Comparison of ENCODE assay signal across 20 cellular contexts in genomic region chr5:23614422-23614821, GRCh38.
DNase-seq lines count a peak whose midpoint lies in the region; ATAC-seq, FAIRE-seq and TF ChIP-seq lines count a peak whose summit lies in the region.
"Had no signal": no experiment of that assay in that cellular context is flagged by ENCODE, and none has a peak within 500 bp of the region (broad histone marks: within the 10 kb centered on the region; RNA-seq: fewer than 3 reads in every experiment).

No MANE protein-coding gene starts in this region.

- no peaks in the 10 kb centered on the region for H3K79me2 ChIP-seq in SU-DHL-6 (ENCODE audit: insufficient read depth, low read length)

- WGBS in right lobe of liver (ENCODE audit: insufficient coverage, low coverage, low lambda C conversion rate, missing lambda C conversion rate) = 44% methylated on average over 1 of the region's 1 CpG
- WGBS in pancreas, 2 donors = 71 to 75% methylated on average over 1 of the region's 1 CpG

- no peak overlapping the region for H3K9ac ChIP-seq in SU-DHL-6 (ENCODE audit: low read length)

- no peak overlapping the region for H3K4me2 ChIP-seq in SU-DHL-6 (ENCODE audit: low read depth, low read length, poor library complexity, severe bottlenecking)
- H3K4me2 ChIP-seq: A549 had no signal

- DNase-seq in OCI-M1 (lab: John Stamatoyannopoulos, UW) = peak; percentile 2
- peak; percentile 25 for DNase-seq in epithelial cell of esophagus (ENCODE audit: low read depth)
- no peak for DNase-seq in right lobe of liver
- no peak for DNase-seq in pancreas
- no peak for DNase-seq in left cardiac atrium
- DNase-seq in activated naive CD4-positive, alpha-beta T cell treated with Interleukin-2 at 50 U/mL for 16 hours = no peak
- DNase-seq: BE2C; CD4-positive, alpha-beta memory T cell; COR-L47; DMS153; DMS79 treated with DMSO at 0.1 percent for 48 hours; EL; GOT3; H9 had no signal

- H3K4me3 ChIP-seq in SU-DHL-6 (ENCODE audit: insufficient read depth, low read length, poor library complexity, severe bottlenecking) (no peak overlapping the region), epithelial cell of esophagus (ENCODE audit: low read length) (no peak overlapping the region), right lobe of liver (no peak overlapping the region), pancreas (no peak overlapping the region)
- H3K4me3 ChIP-seq: A549 had no signal

- TF ChIP-seq CTCF in SU-DHL-6 (IDR thresholded peaks at IDR 0.05; ENCODE audit: insufficient read depth, low read length, poor library complexity, severe bottlenecking) = no peak
- no peak for TF ChIP-seq CTCF in epithelial cell of esophagus (IDR thresholded peaks at IDR 0.05; ENCODE audit: insufficient read depth, low read depth, low read length, missing control alignments)
- peak in 2 of 4 donors; percentile 25 to 31 for TF ChIP-seq CTCF in right lobe of liver (IDR thresholded peaks at IDR 0.05)
- no peak for TF ChIP-seq CTCF in pancreas (IDR thresholded peaks at IDR 0.05)

- H3K27me3 ChIP-seq in SU-DHL-6 (ENCODE audit: low read length) (no peaks in the 10 kb centered on the region), right lobe of liver (no peaks in the 10 kb centered on the region), pancreas (no peaks in the 10 kb centered on the region)
- H3K27me3 ChIP-seq: BE2C had no signal

- H3K9me3 ChIP-seq in SU-DHL-6 (ENCODE audit: insufficient read depth, low read length) = no peaks in the 10 kb centered on the region; the same call in 1 of the 2 replicates
- H3K9me3 ChIP-seq in right lobe of liver = no peaks in the 10 kb centered on the region
- H3K9me3 ChIP-seq in pancreas = no peaks in the 10 kb centered on the region
- H3K9me3 ChIP-seq: A549, BE2C had no signal

- no peaks in the 10 kb centered on the region for H3F3A ChIP-seq in SU-DHL-6 (ENCODE audit: insufficient read depth)

- H3K36me3 ChIP-seq in SU-DHL-6 (ENCODE audit: low read length) = no peaks in the 10 kb centered on the region
- no peaks in the 10 kb centered on the region for H3K36me3 ChIP-seq in right lobe of liver
- no peaks in the 10 kb centered on the region for H3K36me3 ChIP-seq in pancreas
- H3K36me3 ChIP-seq: BE2C had no signal

- TF ChIP-seq POLR2A in right lobe of liver (IDR thresholded peaks at IDR 0.05) = no peak

- H2AFZ ChIP-seq in SU-DHL-6 (ENCODE audit: low read depth, low read length, severe bottlenecking) = peak overlapping the region; percentile 20

- no peaks in the 10 kb centered on the region for H3K9me2 ChIP-seq in SU-DHL-6 (replicated peaks; ENCODE audit: insufficient read depth, low read length)

- H4K20me1 ChIP-seq in SU-DHL-6 (ENCODE audit: low read depth, low read length) = no peaks in the 10 kb centered on the region

- no peaks in the 10 kb centered on the region for H3K4me1 ChIP-seq in right lobe of liver
- H3K4me1 ChIP-seq in pancreas = no peaks in the 10 kb centered on the region
- H3K4me1 ChIP-seq: A549, BE2C had no signal

- intact Hi-C loops in right lobe of liver (cut with DNase I) = no loop called here
- intact Hi-C loops in pancreas (cut with DNase I) = no loop called here
- intact Hi-C loops in left cardiac atrium (cut with DNase I) = no loop called here

- peak; percentile 69 to 87 (median 79) for ATAC-seq in right lobe of liver
- no peak for ATAC-seq in pancreas
- no peak for ATAC-seq in left cardiac atrium
- ATAC-seq: A549 had no signal

- H3K27ac ChIP-seq in SU-DHL-6 (ENCODE audit: low read depth, low read length) = no peak overlapping the region
- no peak overlapping the region for H3K27ac ChIP-seq in right lobe of liver
- H3K27ac ChIP-seq in pancreas = no peak overlapping the region
- H3K27ac ChIP-seq: A549, C4-2B had no signal

- no peak for FAIRE-seq in pancreas (lab: Jason Lieb, UNC)
- FAIRE-seq: A549, D721Med, G401.6, GM12891 had no signal

Comparison
In these comparisons a context has a peak if more than half of its experiments do, and no peak if none do; other contexts are left out.
1. DNase-seq: peak in OCI-M1 (single experiment) and epithelial cell of esophagus (single experiment); none in right lobe of liver (0 of 3), pancreas (0 of 6), left cardiac atrium (single experiment) and activated naive CD4-positive, alpha-beta T cell treated with Interleukin-2 at 50 U/mL for 16 hours (single experiment).
2. ATAC-seq: peak in right lobe of liver (4 of 4); none in pancreas (0 of 4) and left cardiac atrium (0 of 2).